ENCODE assay signal across 17 cellular contexts in the genomic region with DNA sequence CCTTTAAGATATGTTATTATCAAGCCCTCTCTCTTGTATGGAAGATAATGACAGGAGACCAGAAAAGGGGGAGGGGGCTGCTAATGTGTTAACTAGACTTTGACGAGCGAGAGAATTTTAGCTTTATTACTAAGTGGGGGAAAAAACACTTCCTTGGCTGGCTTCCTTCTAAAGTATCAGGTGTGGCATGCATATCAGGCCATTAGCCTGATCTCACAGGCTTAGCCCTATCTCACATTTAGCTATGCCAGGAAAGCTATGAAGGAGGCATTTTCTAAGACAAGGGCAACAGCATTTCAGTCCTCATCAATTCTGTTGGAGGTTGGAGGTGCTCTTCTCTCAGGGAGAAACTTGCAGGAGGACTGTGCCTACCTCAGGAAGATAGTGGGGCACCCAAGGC. TPM values are rescaled to one million over a fixed set of nuclear protein-coding genes. Genes with fewer than 3 reads are reported as not detected.
DNase-seq lines count a peak whose midpoint lies in the region; ATAC-seq and TF ChIP-seq lines count a peak whose summit lies in the region.
"Had no signal": no experiment of that assay in that cellular context is flagged by ENCODE, and none has a peak within 500 bp of the region (broad histone marks: within the 10 kb centered on the region; RNA-seq: fewer than 3 reads in every experiment).

No MANE protein-coding gene starts in this region.

- no peaks in the 10 kb centered on the region for H3K27me3 ChIP-seq in adipocyte (replicated peaks; ENCODE audit: control insufficient read depth, insufficient read depth, low read length)

- ATAC-seq in mucosa of descending colon = peak; percentile 52
- no peak for ATAC-seq in GM18511 (IDR thresholded peaks at IDR 0.05; ENCODE audit: unreplicated experiment)
- ATAC-seq in GM19463 (IDR thresholded peaks at IDR 0.05; ENCODE audit: unreplicated experiment) = no peak

- H3K27ac ChIP-seq in coronary artery (no peak overlapping the region), temporal lobe (ENCODE audit: low read depth, low read length) (peak overlapping the region; percentile 4)

- H3K9me3 ChIP-seq in adipocyte (ENCODE audit: control insufficient read depth, low read length) (no peaks in the 10 kb centered on the region), mucosa of descending colon (no peaks in the 10 kb centered on the region)

- POLR2A ChIA-PET in GM10248 (lab: Yijun Ruan, JAX) = no interaction called here

- CTCF ChIA-PET in GM10248 (lab: Yijun Ruan, JAX) = interaction anchor here (0.9 to 1.0 kb wide), 2 partner anchors 11 to 15 kb away, joined by 3 to 4 read pairs; no protein-coding TSS in a partner anchor

- H3K9ac ChIP-seq in adipocyte (ENCODE audit: low read length) = no peak overlapping the region

- intact Hi-C loops in mucosa of descending colon (cut with DNase I, micrococcal nuclease) = no loop called here

- H3K4me1 ChIP-seq in adipocyte (ENCODE audit: control insufficient read depth, insufficient read depth, low read length) = peaks cover 15% of the 10 kb centered on the region
- no peaks in the 10 kb centered on the region for H3K4me1 ChIP-seq in mucosa of descending colon (ENCODE audit: low read depth)

- no peak for DNase-seq in adipocyte (ENCODE audit: low read depth)
- DNase-seq in coronary artery (ENCODE audit: low spot score) = no peak
- DNase-seq in mucosa of descending colon = no peak
- DNase-seq in GM10248 (ENCODE audit: extremely low spot score) = no peak
- DNase-seq: CD8-positive, alpha-beta memory T cell; DMS53; EL; H7; HFFc6; KG1; NCI-H1436 treated with DMSO at 0.1 percent for 48 hours; NCI-H2029 treated with DMSO at 0.1 percent for 48 hours; NCI-H748 treated with DMSO at 0.1 percent for 48 hours; NK-92 treated with Interleukin-12 subunit alpha and Interleukin-12 subunit beta, amount 100 ng/mL, for 24 hours had no signal

- no peaks in the 10 kb centered on the region for H3K36me3 ChIP-seq in adipocyte (ENCODE audit: control insufficient read depth, insufficient read depth, low read length, severe bottlenecking)
- H3K36me3 ChIP-seq in mucosa of descending colon (ENCODE audit: low read depth) = no peaks in the 10 kb centered on the region

- peak overlapping the region; percentile 55 for H3K4me3 ChIP-seq in adipocyte (ENCODE audit: low read length)
- H3K4me3 ChIP-seq in coronary artery = peak overlapping the region; percentile 15
- no peak overlapping the region for H3K4me3 ChIP-seq in mucosa of descending colon

- TF ChIP-seq CTCF in coronary artery (IDR thresholded peaks at IDR 0.05) (no peak), mucosa of descending colon (IDR thresholded peaks at IDR 0.05) (no peak), GM10248 (IDR thresholded peaks at IDR 0.05; ENCODE audit: control extremely low read depth, extremely low read depth, low read depth, missing control alignments) (no peak)

RNA-seq across cellular contexts. Expression of a gene that starts 9.9 kb away (rescaled TPM):
- total RNA-seq in mucosa of descending colon (10 to 100 TPM; 12.8 to 42.7 (median 19.0) TPM), temporal lobe (4.9 TPM)
- total RNA-seq: CD8-positive, alpha-beta memory T cell had no signal
